In the genomic region with DNA sequence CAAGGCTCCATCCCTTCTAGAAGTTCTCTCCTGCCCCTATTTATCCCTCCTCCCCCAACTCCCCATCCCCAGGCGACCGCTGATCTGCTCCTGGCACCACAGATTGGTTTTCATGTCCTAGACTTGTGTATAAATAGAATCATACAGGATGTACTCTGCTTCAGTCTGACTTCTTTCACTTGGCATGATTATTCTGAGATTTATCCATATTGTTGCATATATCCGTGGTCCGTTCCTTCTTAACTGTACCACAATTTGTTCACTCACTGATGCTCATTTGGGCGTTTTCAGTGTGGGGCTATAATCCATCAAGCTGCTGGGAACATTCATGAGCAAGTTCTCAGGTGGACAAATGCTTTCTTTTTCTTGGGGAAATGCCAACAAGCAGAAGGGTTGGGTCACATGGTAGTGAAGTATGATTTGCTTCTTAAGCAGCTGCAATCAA, we compare ENCODE assay signal across 24 cellular contexts.
"Had no signal": no experiment of that assay in that cellular context is flagged by ENCODE, and none has a peak within 500 bp of the region (broad histone marks: within the 10 kb centered on the region; RNA-seq: fewer than 3 reads in every experiment).

No MANE protein-coding gene starts in this region.

- H3K4me1 Mint-ChIP-seq: memory B cell, naive B cell had no signal

- H3K9me3 Mint-ChIP-seq: naive B cell, nephron had no signal

- H3K4me1 ChIP-seq: foreskin keratinocyte, lower lobe of right lung, pancreas, prostate gland, right lobe of liver, stomach, thyroid gland, upper lobe of left lung, uterus had no signal

- H3K27me3 ChIP-seq: foreskin keratinocyte, heart right ventricle, pancreas, right lobe of liver, stomach, thyroid gland, upper lobe of left lung, uterus had no signal

- H3K36me3 ChIP-seq: heart right ventricle, lower lobe of right lung, pancreas, prostate gland, right lobe of liver, thyroid gland, uterus had no signal

- H3K4me3 ChIP-seq: coronary artery, heart right ventricle, lower lobe of right lung, pancreas, prostate gland, right lobe of liver, stomach, thyroid gland, upper lobe of left lung, uterus had no signal

- H3K36me3 Mint-ChIP-seq: memory B cell, naive B cell had no signal

- DNase-seq: effector CD8-positive, alpha-beta T cell; foreskin keratinocyte; heart right ventricle; hypothalamus; kidney glomerular epithelial cell; lower lobe of right lung; midbrain; naive B cell; occipital lobe; right lobe of liver; small intestine; stimulated activated CD4-positive, alpha-beta T cell treated with anti-CD3 and anti-CD28 coated beads, Interleukin-12 subunit alpha, Interleukin-12 subunit beta, amount 100 ng/mL, for 4 hours; stimulated activated naive CD4-positive, alpha-beta T cell; stomach; thyroid gland; upper lobe of left lung; uterus had no signal

- H3K4me3 Mint-ChIP-seq: memory B cell, nephron had no signal

- H3K27ac ChIP-seq: coronary artery, foreskin keratinocyte, heart right ventricle, lower lobe of right lung, pancreas, prostate gland, right lobe of liver, thyroid gland, upper lobe of left lung, uterus had no signal

- H3K9me3 ChIP-seq: heart right ventricle, lower lobe of right lung, pancreas, prostate gland, right lobe of liver, stomach, thyroid gland, upper lobe of left lung, uterus had no signal

- ATAC-seq: esophagus mucosa, foreskin keratinocyte, left lobe of liver, lower lobe of right lung, pancreas, right lobe of liver had no signal
